ENCODE assay signal across 16 cellular contexts in the genomic region with DNA sequence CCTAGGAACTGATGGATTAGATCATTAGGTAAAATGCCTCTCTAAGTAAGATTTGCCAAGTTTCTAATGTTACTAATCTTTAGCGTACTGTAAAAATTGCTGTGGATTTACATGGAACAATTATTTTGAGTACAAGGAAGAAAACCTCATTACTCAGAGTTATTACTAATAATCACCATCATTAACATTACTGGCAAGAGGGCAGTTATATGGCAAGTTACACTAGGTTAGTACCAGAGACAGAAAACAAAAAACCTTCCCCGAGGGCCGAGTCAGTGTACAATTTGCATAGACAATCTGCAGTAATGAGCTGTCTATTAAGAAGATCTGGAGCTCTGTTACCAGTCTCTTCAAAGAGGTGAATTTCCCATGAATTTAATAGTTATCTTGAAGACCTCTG.
DNase-seq lines count a peak whose midpoint lies in the region; ATAC-seq and TF ChIP-seq lines count a peak whose summit lies in the region.
"Had no signal": no experiment of that assay in that cellular context is flagged by ENCODE, and none has a peak within 500 bp of the region (broad histone marks: within the 10 kb centered on the region; RNA-seq: fewer than 3 reads in every experiment).

No MANE protein-coding gene starts in this region.

- H3K4me3 ChIP-seq in smooth muscle cell = no peak overlapping the region
- H3K4me3 ChIP-seq: GM23248 had no signal

- 72% methylated on average over 3 of the region's 3 CpGs for WGBS in smooth muscle cell (ENCODE audit: low lambda C conversion rate)

- peak; percentile 55 for ATAC-seq in esophagus mucosa
- no peak for ATAC-seq in GM18517 (IDR thresholded peaks at IDR 0.05; ENCODE audit: unreplicated experiment)
- no peak for ATAC-seq in GM21381 (IDR thresholded peaks at IDR 0.05; ENCODE audit: unreplicated experiment)
- ATAC-seq: CD8-positive, alpha-beta T cell; HCT116; HepG2 had no signal

- no peaks in the 10 kb centered on the region for H3K4me1 ChIP-seq in smooth muscle cell (ENCODE audit: low read depth)

- no peak for TF ChIP-seq CTCF in smooth muscle cell (IDR thresholded peaks at IDR 0.05; ENCODE audit: borderline replicate concordance, insufficient read depth, poor library complexity, severe bottlenecking)

- H3K79me2 ChIP-seq in smooth muscle cell (ENCODE audit: low read depth) = no peaks in the 10 kb centered on the region

- no peaks in the 10 kb centered on the region for H3K9me3 Mint-ChIP-seq in activated naive CD8-positive, alpha-beta T cell (ENCODE audit: low read depth)
- peaks cover 1% of the 10 kb centered on the region for H3K9me3 Mint-ChIP-seq in activated naive CD8-positive, alpha-beta T cell treated with anti-CD3 and anti-CD28 coated beads for 36 hours
- H3K9me3 Mint-ChIP-seq in T-helper 2 cell treated with Interferon-gamma antibody and Interleukin-4, amounts not matched to agents 5 μg/mL and 100 μg/mL, for 36 hours = peaks cover 3% of the 10 kb centered on the region
- H3K9me3 Mint-ChIP-seq: CD8-positive, alpha-beta T cell had no signal

- H3K27me3 ChIP-seq in smooth muscle cell (ENCODE audit: low read depth) = no peaks in the 10 kb centered on the region

- no peak overlapping the region for H3K4me2 ChIP-seq in smooth muscle cell

- no peaks in the 10 kb centered on the region for H3F3A ChIP-seq in smooth muscle cell (ENCODE audit: low read depth)

- H3K27ac ChIP-seq in smooth muscle cell (ENCODE audit: low read depth) = peak overlapping the region; percentile 33
- H3K27ac ChIP-seq: GM23248 had no signal

- no peaks in the 10 kb centered on the region for H3K27me3 Mint-ChIP-seq in activated naive CD8-positive, alpha-beta T cell
- peaks cover 8% of the 10 kb centered on the region for H3K27me3 Mint-ChIP-seq in activated naive CD8-positive, alpha-beta T cell treated with anti-CD3 and anti-CD28 coated beads for 36 hours
- no peaks in the 10 kb centered on the region for H3K27me3 Mint-ChIP-seq in T-helper 2 cell treated with Interferon-gamma antibody and Interleukin-4, amounts not matched to agents 5 μg/mL and 100 μg/mL, for 36 hours (ENCODE audit: low read depth)

- H3K9ac ChIP-seq in smooth muscle cell (ENCODE audit: low read depth) = no peak overlapping the region
- H3K9ac ChIP-seq: GM23248 had no signal

- peaks cover 20% of the 10 kb centered on the region for H3K4me1 Mint-ChIP-seq in activated naive CD8-positive, alpha-beta T cell (ENCODE audit: low read depth)
- H3K4me1 Mint-ChIP-seq in activated naive CD8-positive, alpha-beta T cell treated with anti-CD3 and anti-CD28 coated beads for 36 hours = peaks cover 7% of the 10 kb centered on the region
- peaks cover 26% of the 10 kb centered on the region for H3K4me1 Mint-ChIP-seq in T-helper 2 cell treated with Interferon-gamma antibody and Interleukin-4, amounts not matched to agents 5 μg/mL and 100 μg/mL, for 36 hours (ENCODE audit: low read depth)
- H3K4me1 Mint-ChIP-seq: CD14-positive monocyte had no signal

- no peak overlapping the region for H3K4me3 Mint-ChIP-seq in activated naive CD8-positive, alpha-beta T cell
- no peak overlapping the region for H3K4me3 Mint-ChIP-seq in activated naive CD8-positive, alpha-beta T cell treated with anti-CD3 and anti-CD28 coated beads for 36 hours
- peak overlapping the region; percentile 39 for H3K4me3 Mint-ChIP-seq in T-helper 2 cell treated with Interferon-gamma antibody and Interleukin-4, amounts not matched to agents 5 μg/mL and 100 μg/mL, for 36 hours
- H3K4me3 Mint-ChIP-seq: CD14-positive monocyte; CD8-positive, alpha-beta T cell had no signal

- DNase-seq in activated naive CD8-positive, alpha-beta T cell treated with anti-CD3 and anti-CD28 coated beads for 36 hours = no peak
- DNase-seq in T-helper 2 cell treated with Interferon-gamma antibody and Interleukin-4, amounts not matched to agents 5 μg/mL and 100 μg/mL, for 36 hours (ENCODE audit: low spot score) = no peak
- no peak for DNase-seq in smooth muscle cell (lab: John Stamatoyannopoulos, UW; ENCODE audit: unreplicated experiment)
- DNase-seq: CD8-positive, alpha-beta T cell; COR-L47; DMS153; DMS79 treated with DMSO at 0.1 percent for 48 hours; EL; GM23248 had no signal

- no peaks in the 10 kb centered on the region for H4K20me1 ChIP-seq in smooth muscle cell (ENCODE audit: low read depth)

- peak overlapping the region; percentile 74 for H3K27ac Mint-ChIP-seq in activated naive CD8-positive, alpha-beta T cell
- no peak overlapping the region for H3K27ac Mint-ChIP-seq in activated naive CD8-positive, alpha-beta T cell treated with anti-CD3 and anti-CD28 coated beads for 36 hours
- peak overlapping the region; percentile 69 for H3K27ac Mint-ChIP-seq in T-helper 2 cell treated with Interferon-gamma antibody and Interleukin-4, amounts not matched to agents 5 μg/mL and 100 μg/mL, for 36 hours
- H3K27ac Mint-ChIP-seq: CD14-positive monocyte; CD8-positive, alpha-beta T cell had no signal

- no peaks in the 10 kb centered on the region for H3K36me3 Mint-ChIP-seq in activated naive CD8-positive, alpha-beta T cell
- H3K36me3 Mint-ChIP-seq in activated naive CD8-positive, alpha-beta T cell treated with anti-CD3 and anti-CD28 coated beads for 36 hours = no peaks in the 10 kb centered on the region
- peaks cover 3% of the 10 kb centered on the region for H3K36me3 Mint-ChIP-seq in T-helper 2 cell treated with Interferon-gamma antibody and Interleukin-4, amounts not matched to agents 5 μg/mL and 100 μg/mL, for 36 hours (ENCODE audit: low read depth)
- H3K36me3 Mint-ChIP-seq: CD14-positive monocyte; CD8-positive, alpha-beta T cell had no signal

- H3K9me3 ChIP-seq in smooth muscle cell (replicated peaks; ENCODE audit: low read depth) = no peaks in the 10 kb centered on the region

- H2AFZ ChIP-seq in smooth muscle cell (ENCODE audit: low read depth) = no peak overlapping the region
- H2AFZ ChIP-seq: GM23248 had no signal

- H3K36me3 ChIP-seq in smooth muscle cell (ENCODE audit: low read depth) = no peaks in the 10 kb centered on the region
